ENCODE assay signal across 12 cellular contexts in genomic region chr14:67569651-67570290, GRCh38.
"Had no signal": no experiment of that assay in that cellular context is flagged by ENCODE, and none has a peak within 500 bp of the region (broad histone marks: within the 10 kb centered on the region; RNA-seq: fewer than 3 reads in every experiment).

No MANE protein-coding gene starts in this region.

- H3K27me3 ChIP-seq: gastroesophageal sphincter, pancreas, stomach, thyroid gland had no signal

- ATAC-seq: activated naive CD4-positive, alpha-beta T cell treated with anti-CD3 and anti-CD28 coated beads, Interleukin-2, amount 50 U/mL, for 72 hours; gastroesophageal sphincter; pancreas had no signal

- H3K4me3 Mint-ChIP-seq: brain had no signal

- H3K27me3 Mint-ChIP-seq: brain had no signal

- H3K4me1 ChIP-seq: gastroesophageal sphincter had no signal

- H3K4me3 ChIP-seq: gastroesophageal sphincter, pancreas, SK-N-MC, stomach, thyroid gland had no signal

- H3K9me3 ChIP-seq: gastroesophageal sphincter, pancreas, stomach, thyroid gland had no signal

- H3K27ac ChIP-seq: gastroesophageal sphincter, pancreas, SK-N-MC, stomach had no signal

- H3K9me3 Mint-ChIP-seq: activated naive CD4-positive, alpha-beta T cell treated with anti-CD3 and anti-CD28 coated beads, Interleukin-2, amount 50 U/mL, for 72 hours; brain had no signal

- DNase-seq: activated CD4-positive, alpha-beta T cell treated with anti-CD3 and anti-CD28 coated beads, Interleukin-2, amount 50 U/mL, for 48 hours; activated gamma-delta T cell; cerebellar nuclear complex; dermis blood vessel endothelial cell; erythroblast; stomach; thyroid gland had no signal

- H3K36me3 Mint-ChIP-seq: activated naive CD4-positive, alpha-beta T cell treated with anti-CD3 and anti-CD28 coated beads, Interleukin-2, amount 50 U/mL, for 72 hours; brain had no signal

- H3K36me3 ChIP-seq: pancreas had no signal

- H3K27ac Mint-ChIP-seq: activated naive CD4-positive, alpha-beta T cell treated with anti-CD3 and anti-CD28 coated beads, Interleukin-2, amount 50 U/mL, for 72 hours; brain had no signal
